21 cellular contexts compared by ENCODE assay signal in genomic region chr5:6752782-6753181, GRCh38. TPM values are rescaled to one million over a fixed set of nuclear protein-coding genes. Genes with fewer than 3 reads are reported as not detected.
DNase-seq lines count a peak whose midpoint lies in the region; ATAC-seq and TF ChIP-seq lines count a peak whose summit lies in the region.
"Had no signal": no experiment of that assay in that cellular context is flagged by ENCODE, and none has a peak within 500 bp of the region (broad histone marks: within the 10 kb centered on the region; RNA-seq: fewer than 3 reads in every experiment).

No MANE protein-coding gene starts in this region.

- DNase-seq in activated T-cell treated with anti-CD3 and anti-CD28 coated beads, Interleukin-2, amount 50 U/mL, for 24 hours, result peak; percentile 0
- no peak for DNase-seq in activated T-cell treated with anti-CD3 and anti-CD28 coated beads, Interleukin-2, amount 50 U/mL, for 48 hours
- DNase-seq in RWPE2 (ENCODE audit: low spot score) (peak; percentile 34), neural crest cell (ENCODE audit: low read depth, low spot score) (no peak), spleen (peak; percentile 28), NCI-H1105 (lab: John Stamatoyannopoulos, UW) (no peak), right lobe of liver (no peak), NCI-H2196 (lab: John Stamatoyannopoulos, UW; ENCODE audit: unreplicated experiment) (no peak)
- DNase-seq: Caco-2; CD4-positive, CD25-positive, alpha-beta regulatory T cell; CD8-positive, alpha-beta T cell; DMS153; DND-41; GM23248; H7; HCEC 1CT had no signal

- peaks cover 97% of the 10 kb centered on the region for H3K36me3 ChIP-seq in RWPE2 (ENCODE audit: low read depth)
- peaks cover 0 to 100% (median 87%) of the 10 kb centered on the region in 6 donors for H3K36me3 ChIP-seq in spleen
- H3K36me3 ChIP-seq in right lobe of liver, result peaks cover 7 to 68% (median 18%) of the 10 kb centered on the region in 4 donors

- no peak for TF ChIP-seq CTCF in RWPE2 (IDR thresholded peaks at IDR 0.05; ENCODE audit: poor library complexity, severe bottlenecking)
- no peak for TF ChIP-seq CTCF in neural crest cell (conservative IDR thresholded peaks at IDR 0.05)
- no peak for TF ChIP-seq CTCF in spleen (IDR thresholded peaks at IDR 0.05 in 8 of 11, conservative IDR thresholded peaks at IDR 0.05 in 3 of 11)
- no peak for TF ChIP-seq CTCF in right lobe of liver (IDR thresholded peaks at IDR 0.05)

- no peaks in the 10 kb centered on the region for H3K27me3 ChIP-seq in RWPE2 (ENCODE audit: insufficient read depth, poor library complexity, severe bottlenecking)
- no peaks in the 10 kb centered on the region for H3K27me3 ChIP-seq in spleen (replicated peaks in 1 of 7)
- H3K27me3 ChIP-seq in right lobe of liver, result no peaks in the 10 kb centered on the region
- H3K27me3 ChIP-seq: BLaER1 had no signal

- ATAC-seq in RWPE2 (ENCODE audit: low read depth), result no peak
- no peak for ATAC-seq in right lobe of liver
- ATAC-seq: CD8-positive, alpha-beta T cell; GM12878 had no signal

- H3K27ac Mint-ChIP-seq in activated T-cell treated with anti-CD3 and anti-CD28 coated beads, Interleukin-2, amount 50 U/mL, for 24 hours, result no peak overlapping the region
- peak overlapping the region; percentile 4 for H3K27ac Mint-ChIP-seq in neural crest cell (ENCODE audit: unreplicated experiment)
- H3K27ac Mint-ChIP-seq: B cell; CD4-positive, CD25-positive, alpha-beta regulatory T cell; CD8-positive, alpha-beta T cell had no signal

- no peaks in the 10 kb centered on the region for H3K27me3 Mint-ChIP-seq in activated T-cell treated with anti-CD3 and anti-CD28 coated beads, Interleukin-2, amount 50 U/mL, for 24 hours
- H3K27me3 Mint-ChIP-seq in neural crest cell (ENCODE audit: low read depth), result no peaks in the 10 kb centered on the region
- H3K27me3 Mint-ChIP-seq: B cell; CD4-positive, CD25-positive, alpha-beta regulatory T cell had no signal

- H3K9me3 Mint-ChIP-seq in activated T-cell treated with anti-CD3 and anti-CD28 coated beads, Interleukin-2, amount 50 U/mL, for 24 hours, result no peaks in the 10 kb centered on the region
- no peaks in the 10 kb centered on the region for H3K9me3 Mint-ChIP-seq in neural crest cell
- H3K9me3 Mint-ChIP-seq: CD4-positive, CD25-positive, alpha-beta regulatory T cell; CD8-positive, alpha-beta T cell had no signal

- H3K27ac ChIP-seq in RWPE2 (ENCODE audit: poor library complexity, severe bottlenecking) (no peak overlapping the region), spleen (no peak overlapping the region), right lobe of liver (no peak overlapping the region)
- H3K27ac ChIP-seq: 22Rv1, BLaER1, C4-2B, GM23248 had no signal

- H3K9me3 ChIP-seq in RWPE2 (ENCODE audit: severe bottlenecking), result no peaks in the 10 kb centered on the region
- H3K9me3 ChIP-seq in spleen, result no peaks in the 10 kb centered on the region
- H3K9me3 ChIP-seq in right lobe of liver, result no peaks in the 10 kb centered on the region
- H3K9me3 ChIP-seq: BLaER1, Caco-2 had no signal

- H3K4me1 ChIP-seq in RWPE2 (ENCODE audit: insufficient read depth, poor library complexity, severe bottlenecking) (no peaks in the 10 kb centered on the region), spleen (no peaks in the 10 kb centered on the region), right lobe of liver (peaks cover 0 to 21% (median 9%) of the 10 kb centered on the region in 4 donors)
- H3K4me1 ChIP-seq: BLaER1 had no signal

- H3K4me3 ChIP-seq in RWPE2 (ENCODE audit: severe bottlenecking) (no peak overlapping the region), spleen (no peak overlapping the region), right lobe of liver (no peak overlapping the region)
- H3K4me3 ChIP-seq: BLaER1, GM12878, GM23248 had no signal

- no peak overlapping the region for H3K4me3 Mint-ChIP-seq in activated T-cell treated with anti-CD3 and anti-CD28 coated beads, Interleukin-2, amount 50 U/mL, for 24 hours
- H3K4me3 Mint-ChIP-seq in neural crest cell, result no peak overlapping the region
- H3K4me3 Mint-ChIP-seq: B cell; CD4-positive, CD25-positive, alpha-beta regulatory T cell; CD8-positive, alpha-beta T cell had no signal

- WGBS in spleen, 5 donors, result 97 to 98% (median 97%) methylated on average over 11 of the region's 11 CpGs
- 95% methylated on average over 11 of the region's 11 CpGs for WGBS in right lobe of liver (ENCODE audit: insufficient coverage, low coverage, low lambda C conversion rate, missing lambda C conversion rate)

- TF ChIP-seq POLR2A in spleen (IDR thresholded peaks at IDR 0.05) (no peak), right lobe of liver (IDR thresholded peaks at IDR 0.05) (no peak)

- no peaks in the 10 kb centered on the region for H3K4me1 Mint-ChIP-seq in activated T-cell treated with anti-CD3 and anti-CD28 coated beads, Interleukin-2, amount 50 U/mL, for 24 hours (ENCODE audit: low read depth)
- no peaks in the 10 kb centered on the region for H3K4me1 Mint-ChIP-seq in neural crest cell
- H3K4me1 Mint-ChIP-seq: B cell had no signal

- intact Hi-C loops in spleen (cut with DNase I; ENCODE audit: low total_unique reads) (no loop called here), right lobe of liver (cut with DNase I) (no loop called here)

- peaks cover 95% of the 10 kb centered on the region for H3K36me3 Mint-ChIP-seq in activated T-cell treated with anti-CD3 and anti-CD28 coated beads, Interleukin-2, amount 50 U/mL, for 24 hours (ENCODE audit: low read depth)
- peaks cover 22% of the 10 kb centered on the region for H3K36me3 Mint-ChIP-seq in neural crest cell (ENCODE audit: low read depth)

RNA-seq across cellular contexts. Expression of gene TENT4A, which starts 39.5 kb away (rescaled TPM):
- total RNA-seq in neural crest cell, result 39.3 and 41.2 TPM in 2 replicates
- 10 to 100 TPM; 26.3 to 44.8 (median 37.0) TPM for total RNA-seq in spleen
- polyA plus RNA-seq in spleen, result 10 to 100 TPM in 2 of 3 donors, 1 to 10 TPM in 1; 7.1 to 16.5 (median 12.9) TPM
- total RNA-seq in right lobe of liver, result 10 to 100 TPM in 4 of 6 experiments, 1 to 10 TPM in 2; 8.5 to 23.1 (median 13.2) TPM

Comparison
In these comparisons a context has a peak if more than half of its experiments do, and no peak if none do; other contexts are left out.
1. DNase-seq: peak in activated T-cell treated with anti-CD3 and anti-CD28 coated beads, Interleukin-2, amount 50 U/mL, for 24 hours (single experiment), RWPE2 (single experiment) and spleen (single experiment); none in activated T-cell treated with anti-CD3 and anti-CD28 coated beads, Interleukin-2, amount 50 U/mL, for 48 hours (0 of 2), neural crest cell (single experiment), NCI-H1105 (single experiment), right lobe of liver (0 of 3) and NCI-H2196 (single experiment).